9 cellular contexts compared by ENCODE assay signal in the genomic region with DNA sequence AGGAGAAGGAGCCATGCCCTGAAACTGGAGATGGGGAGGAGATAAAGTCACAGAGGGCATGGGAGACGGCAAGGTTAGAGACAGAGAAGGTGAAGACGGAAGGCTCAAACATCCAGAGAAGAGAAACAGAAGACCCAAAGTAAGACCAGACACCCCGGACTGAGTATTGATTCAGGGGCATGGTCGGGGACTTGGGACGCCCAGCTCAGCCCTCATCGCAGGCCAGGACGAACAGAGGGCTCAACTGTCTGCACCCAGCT. TPM values are rescaled to one million over a fixed set of nuclear protein-coding genes. Genes with fewer than 3 reads are reported as not detected.
DNase-seq lines count a peak whose midpoint lies in the region; ATAC-seq and TF ChIP-seq lines count a peak whose summit lies in the region.
"Had no signal": no experiment of that assay in that cellular context is flagged by ENCODE, and none has a peak within 500 bp of the region (broad histone marks: within the 10 kb centered on the region; RNA-seq: fewer than 3 reads in every experiment).

No MANE protein-coding gene starts in this region.

- peak overlapping the region; percentile 74 for H3K4me3 Mint-ChIP-seq in Calu3 (ENCODE audit: low read depth, unreplicated experiment)
- H3K4me3 Mint-ChIP-seq in progenitor cell of endocrine pancreas (ENCODE audit: low read depth) = peak overlapping the region; percentile 78

- 1 to 2% methylated on average over 7 of the region's 7 CpGs for WGBS in esophagus squamous epithelium, 2 donors

- H3K36me3 ChIP-seq in NT2/D1 (ENCODE audit: insufficient read depth, insufficient read length, low read length) (no peaks in the 10 kb centered on the region), esophagus squamous epithelium (peaks cover 0 to 5% (median 0%) of the 10 kb centered on the region in 3 donors)

- H3K27ac Mint-ChIP-seq in Calu3 (ENCODE audit: unreplicated experiment) = peak overlapping the region; percentile 30
- peak overlapping the region; percentile 78 for H3K27ac Mint-ChIP-seq in progenitor cell of endocrine pancreas

- ATAC-seq in GM18505 (IDR thresholded peaks at IDR 0.05; ENCODE audit: unreplicated experiment) = no peak

- peak overlapping the region; percentile 76 for H3K4me3 ChIP-seq in NT2/D1 (ENCODE audit: insufficient read length, low read depth)
- peak overlapping the region; percentile 66 to 82 (median 72) for H3K4me3 ChIP-seq in esophagus squamous epithelium

- peak overlapping the region; percentile 86 for H3K9ac ChIP-seq in NT2/D1 (ENCODE audit: insufficient read length, low read depth)

- BruUV-seq in Calu3 (replicated peaks; lab: Mats Ljungman, UMichigan) = no TSS peak

- peaks cover 20% of the 10 kb centered on the region for H3K4me1 Mint-ChIP-seq in Calu3 (ENCODE audit: low read depth, unreplicated experiment)
- peaks cover 36% of the 10 kb centered on the region for H3K4me1 Mint-ChIP-seq in progenitor cell of endocrine pancreas (ENCODE audit: low read depth)

- intact Hi-C loops in Calu3 (cut with micrococcal nuclease; ENCODE audit: unreplicated experiment) (loop anchor here (2.0 to 5.0 kb wide), 5 partner anchors 73 to 312 kb away; no protein-coding TSS in a partner anchor), esophagus squamous epithelium (cut with DNase I) (loop anchor here (10.0 kb wide), 2 partner anchors 245 to 605 kb away; no protein-coding TSS in a partner anchor), head of caudate nucleus (cut with DNase I) (loop anchor here (5.0 kb wide), 3 partner anchors 52 to 277 kb away; no protein-coding TSS in a partner anchor)

- H3K4me1 ChIP-seq in NT2/D1 (ENCODE audit: insufficient read depth, insufficient read length) (peaks cover 15% of the 10 kb centered on the region), esophagus squamous epithelium (peaks cover 23 to 50% (median 25%) of the 10 kb centered on the region in 3 donors)

- H3K36me3 Mint-ChIP-seq in Calu3 (ENCODE audit: insufficient read depth, unreplicated experiment) (peaks cover 25% of the 10 kb centered on the region), progenitor cell of endocrine pancreas (ENCODE audit: insufficient read depth) (peaks cover 3% of the 10 kb centered on the region)

- H3K27me3 ChIP-seq in NT2/D1 (ENCODE audit: insufficient read depth, insufficient read length) = peaks cover 17% of the 10 kb centered on the region
- H3K27me3 ChIP-seq in esophagus squamous epithelium = peaks cover 0 to 17% (median 0%) of the 10 kb centered on the region in 4 donors

- peak overlapping the region; percentile 77 to 95 (median 88) for H3K27ac ChIP-seq in esophagus squamous epithelium

- DNase-seq in Calu3 (no peak), NT2/D1 (ENCODE audit: low read depth, low spot score) (no peak), esophagus squamous epithelium (lab: John Stamatoyannopoulos, UW) (no peak), progenitor cell of endocrine pancreas (ENCODE audit: low spot score, unreplicated experiment) (no peak), head of caudate nucleus (no peak), NCI-H2029 (lab: John Stamatoyannopoulos, UW) (no peak), T-helper 9 cell (no peak)
- DNase-seq: SW 1271 had no signal

- TF ChIP-seq CTCF in Calu3 (IDR thresholded peaks at IDR 0.05; ENCODE audit: unreplicated experiment) (no peak), esophagus squamous epithelium (IDR thresholded peaks at IDR 0.05) (no peak), progenitor cell of endocrine pancreas (IDR thresholded peaks at IDR 0.05; ENCODE audit: unreplicated experiment) (no peak)

- TF ChIP-seq POLR2A in esophagus squamous epithelium (IDR thresholded peaks at IDR 0.05) (no peak), GM18505 (IDR thresholded peaks at IDR 0.05; ENCODE audit: borderline replicate concordance, extremely low read depth, insufficient read depth, insufficient read length) (no peak)

- H3K27me3 Mint-ChIP-seq in Calu3 (ENCODE audit: unreplicated experiment) = peaks cover 43% of the 10 kb centered on the region
- peaks cover 34% of the 10 kb centered on the region for H3K27me3 Mint-ChIP-seq in progenitor cell of endocrine pancreas

- H3K9me3 Mint-ChIP-seq in Calu3 (ENCODE audit: low read depth, unreplicated experiment) (no peaks in the 10 kb centered on the region), progenitor cell of endocrine pancreas (ENCODE audit: low read depth) (no peaks in the 10 kb centered on the region)

- CTCF ChIA-PET in Calu3 (lab: Charles Lee) = interaction anchor here (0.6 to 3.0 kb wide), 3 partner anchors 78 to 242 kb away, joined by 3 to 14 read pairs (median 4); no protein-coding TSS in a partner anchor

- H3K9me3 ChIP-seq in NT2/D1 (ENCODE audit: insufficient read depth, low read length) (no peaks in the 10 kb centered on the region), esophagus squamous epithelium (no peaks in the 10 kb centered on the region)

RNA-seq across cellular contexts. Expression of a gene that starts 1.1 kb away (rescaled TPM):
- 7.5 and 8.0 TPM in 2 replicates for total RNA-seq in Calu3 (2022)
- total RNA-seq in esophagus squamous epithelium = 10 to 100 TPM in 2 of 4 donors, 1 to 10 TPM in 2; 6.6 to 17.2 (median 10.0) TPM
- 10.9 and 12.3 TPM in 2 replicates for total RNA-seq in progenitor cell of endocrine pancreas
